Comparison of ENCODE assay signal across 10 cellular contexts in genomic region chr4:100106982-100107381, GRCh38.
DNase-seq lines count a peak whose midpoint lies in the region; ATAC-seq and TF ChIP-seq lines count a peak whose summit lies in the region.
"Had no signal": no experiment of that assay in that cellular context is flagged by ENCODE, and none has a peak within 500 bp of the region (broad histone marks: within the 10 kb centered on the region; RNA-seq: fewer than 3 reads in every experiment).

No MANE protein-coding gene starts in this region.

- intact Hi-C loops in lower leg skin (cut with DNase I; ENCODE audit: low total_unique reads): no loop called here

- DNase-seq in germinal center (ENCODE audit: low spot score): peak; percentile 40
- no peak for DNase-seq in lower leg skin (ENCODE audit: low spot score in 2 of 2)
- DNase-seq in D341Med (ENCODE audit: low spot score): no peak
- no peak for DNase-seq in NCI-H524 treated with DMSO at 0.1 percent for 48 hours (lab: John Stamatoyannopoulos, UW)
- DNase-seq in NCI-H1694 treated with DMSO at 0.1 percent for 48 hours (lab: John Stamatoyannopoulos, UW): no peak
- DNase-seq: hippocampal formation, small intestine had no signal

- no peak overlapping the region for H3K4me3 ChIP-seq in lower leg skin (ENCODE audit: low read depth, poor library complexity, severe bottlenecking)

- peak; percentile 100 for ATAC-seq in GM18511 (IDR thresholded peaks at IDR 0.05; ENCODE audit: unreplicated experiment)
- ATAC-seq in GM21723 (IDR thresholded peaks at IDR 0.05; ENCODE audit: unreplicated experiment): peak; percentile 99
- peak; percentile 97 for ATAC-seq in HG03575 (IDR thresholded peaks at IDR 0.05; ENCODE audit: extremely low read depth, insufficient number of reproducible peaks, low FRiP score, unreplicated experiment)

- WGBS in lower leg skin, 2 donors: 38 to 52% methylated on average over 1 of the region's 1 CpG

- TF ChIP-seq CTCF in lower leg skin (IDR thresholded peaks at IDR 0.05): no peak

- no peak for TF ChIP-seq POLR2A in lower leg skin (IDR thresholded peaks at IDR 0.05)
